In the genomic region with DNA sequence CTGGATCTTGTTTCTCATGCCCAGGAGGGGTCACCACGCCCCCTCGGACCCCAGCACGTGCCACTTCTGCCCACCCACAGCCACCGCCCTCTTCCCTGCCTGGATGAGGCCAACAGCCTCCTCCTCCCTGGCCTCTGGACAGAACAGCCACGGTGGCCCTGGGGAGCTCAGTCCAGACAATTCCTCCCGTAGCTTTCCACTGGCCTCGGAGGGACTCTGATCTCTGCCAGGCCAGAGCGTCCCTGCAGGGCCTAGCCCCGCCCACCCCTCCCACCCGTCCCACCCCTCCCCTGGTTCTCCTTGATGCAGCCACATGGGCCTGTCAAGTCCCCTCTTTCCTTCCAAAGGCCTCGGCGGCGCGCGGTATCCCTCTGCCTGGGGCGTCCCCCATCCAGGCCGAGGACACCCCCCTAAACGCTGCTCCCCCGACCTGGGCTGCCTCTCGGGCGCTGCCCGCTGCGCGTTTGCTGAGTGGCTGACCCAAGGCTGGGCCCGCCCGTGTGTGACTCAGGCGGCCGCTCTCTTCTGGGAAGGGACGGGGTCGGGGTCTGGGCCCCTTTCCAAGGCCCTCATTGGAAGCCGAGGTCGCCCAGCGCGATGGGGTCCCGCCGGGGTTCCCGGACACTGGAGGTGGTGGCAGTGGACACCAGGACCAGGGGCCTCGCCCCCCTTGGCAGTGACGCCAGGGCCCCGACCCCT, we compare ENCODE assay signal across 8 cellular contexts. TPM values are rescaled to one million over a fixed set of nuclear protein-coding genes. Genes with fewer than 3 reads are reported as not detected.
DNase-seq lines count a peak whose midpoint lies in the region; ATAC-seq and TF ChIP-seq lines count a peak whose summit lies in the region.

No MANE protein-coding gene starts in this region.

- H3K4me3 ChIP-seq in ACC112 (ENCODE audit: low read depth, low read length) (peak overlapping the region; percentile 91), GM12875 (ENCODE audit: low read depth, low read length) (peak overlapping the region; percentile 77)

- DNase-seq in SK-MEL-5 (ENCODE audit: low read depth, low spot score) (peak; percentile 57), dermis blood vessel endothelial cell (peak; percentile 63), left kidney (ENCODE audit: low read depth, low spot score) (peak; percentile 78)
- DNase-seq in stimulated activated naive CD8-positive, alpha-beta T cell treated with anti-CD3 and anti-CD28 coated beads, Interleukin-15, amount 100 ng/mL, for 72 hours = peak in 1 of 2 donors; percentile 42
- DNase-seq in stimulated activated CD4-positive, alpha-beta T cell treated with anti-CD3 and anti-CD28 coated beads, Interleukin-4, amount 100 ng/mL, for 4 hours = no peak

- H3K9me3 Mint-ChIP-seq in stimulated activated naive CD8-positive, alpha-beta T cell treated with anti-CD3 and anti-CD28 coated beads, Interleukin-15, amount 100 ng/mL, for 72 hours = no peaks in the 10 kb centered on the region

- peak overlapping the region; percentile 79 to 86 for H3K4me3 Mint-ChIP-seq in stimulated activated naive CD8-positive, alpha-beta T cell treated with anti-CD3 and anti-CD28 coated beads, Interleukin-15, amount 100 ng/mL, for 72 hours

- peak overlapping the region in 1 of 2 donors; percentile 75 for H3K27ac Mint-ChIP-seq in stimulated activated naive CD8-positive, alpha-beta T cell treated with anti-CD3 and anti-CD28 coated beads, Interleukin-15, amount 100 ng/mL, for 72 hours

- in situ Hi-C loops in SK-MEL-5 (cut with HindIII; ENCODE audit: low pct_unique_long_range_greater_than_20kb, low sequenced_read_pairs) = no loop called here

- no peaks in the 10 kb centered on the region for H3K79me2 ChIP-seq in ACC112 (ENCODE audit: control insufficient read depth, insufficient read depth, low read length, unreplicated experiment)

- peaks cover 62% of the 10 kb centered on the region for H3K4me1 Mint-ChIP-seq in stimulated activated naive CD8-positive, alpha-beta T cell treated with anti-CD3 and anti-CD28 coated beads, Interleukin-15, amount 100 ng/mL, for 72 hours

- H3K4me1 ChIP-seq in ACC112 (ENCODE audit: control insufficient read depth, insufficient read depth, low read length, unreplicated experiment) = peaks cover 11% of the 10 kb centered on the region

- H3K27me3 Mint-ChIP-seq in stimulated activated naive CD8-positive, alpha-beta T cell treated with anti-CD3 and anti-CD28 coated beads, Interleukin-15, amount 100 ng/mL, for 72 hours = no peaks in the 10 kb centered on the region

- no peak for TF ChIP-seq CTCF in GM12875 (IDR thresholded peaks at IDR 0.05; ENCODE audit: borderline replicate concordance, insufficient read depth, low read depth, low read length)

- peak; percentile 12 for ATAC-seq in HG03095 (IDR thresholded peaks at IDR 0.05; ENCODE audit: unreplicated experiment)
- peak; percentile 31 for ATAC-seq in stimulated activated naive CD8-positive, alpha-beta T cell treated with anti-CD3 and anti-CD28 coated beads, Interleukin-15, amount 100 ng/mL, for 72 hours

- no peaks in the 10 kb centered on the region for H3K36me3 ChIP-seq in ACC112 (ENCODE audit: insufficient read depth, low read length)

- no peaks in the 10 kb centered on the region for H3K27me3 ChIP-seq in ACC112 (ENCODE audit: insufficient read depth, low read length)

- H3K27ac ChIP-seq in ACC112 (ENCODE audit: low read depth, low read length) = peak overlapping the region; percentile 36; the same call in 1 of the 2 replicates

- H2AFZ ChIP-seq in ACC112 (ENCODE audit: low read length, unreplicated experiment) = peak overlapping the region; percentile 57

RNA-seq across cellular contexts. Expression of a gene that starts 0.6 kb away (rescaled TPM):
- total RNA-seq in SK-MEL-5 (2014; rRNA removed; shearing (Covaris generic)) = 40.8 and 50.2 TPM in 2 replicates
- polyA plus RNA-seq in SK-MEL-5 (2015; cell fraction: cytosol; rRNA removed) = 70.5 and 71.6 TPM in 2 replicates
- polyA plus RNA-seq in SK-MEL-5 (2015; cell fraction: nucleus; rRNA removed) = 181 and 204 TPM in 2 replicates
- total RNA-seq in dermis blood vessel endothelial cell = 43.4 and 47.8 TPM in 2 replicates

RNA-seq across cellular contexts. Expression of a gene that starts 54.0 kb away (rescaled TPM):
- 49.0 and 56.4 TPM in 2 replicates for total RNA-seq in SK-MEL-5 (2014; rRNA removed; shearing (Covaris generic))
- 50.4 and 51.7 TPM in 2 replicates for polyA plus RNA-seq in SK-MEL-5 (2015; cell fraction: cytosol; rRNA removed)
- polyA plus RNA-seq in SK-MEL-5 (2015; cell fraction: nucleus; rRNA removed) = 46.8 and 56.6 TPM in 2 replicates
- 28.1 and 38.3 TPM in 2 replicates for total RNA-seq in dermis blood vessel endothelial cell

RNA-seq across cellular contexts. Expression of a gene that starts 54.1 kb away (rescaled TPM):
- total RNA-seq in SK-MEL-5 (2014; rRNA removed; shearing (Covaris generic)) = 173 and 184 TPM in 2 replicates
- 315 and 356 TPM in 2 replicates for polyA plus RNA-seq in SK-MEL-5 (2015; cell fraction: cytosol; rRNA removed)
- 110 and 129 TPM in 2 replicates for polyA plus RNA-seq in SK-MEL-5 (2015; cell fraction: nucleus; rRNA removed)
- 34.0 and 52.2 TPM in 2 replicates for total RNA-seq in dermis blood vessel endothelial cell

Comparison
In these comparisons a context has a peak if more than half of its experiments do, and no peak if none do; other contexts are left out.
1. DNase-seq: peak in SK-MEL-5 (single experiment), dermis blood vessel endothelial cell (single experiment) and left kidney (single experiment); none in stimulated activated CD4-positive, alpha-beta T cell treated with anti-CD3 and anti-CD28 coated beads, Interleukin-4, amount 100 ng/mL, for 4 hours (0 of 2).